Comparison of ENCODE assay signal across 28 cellular contexts in the genomic region with DNA sequence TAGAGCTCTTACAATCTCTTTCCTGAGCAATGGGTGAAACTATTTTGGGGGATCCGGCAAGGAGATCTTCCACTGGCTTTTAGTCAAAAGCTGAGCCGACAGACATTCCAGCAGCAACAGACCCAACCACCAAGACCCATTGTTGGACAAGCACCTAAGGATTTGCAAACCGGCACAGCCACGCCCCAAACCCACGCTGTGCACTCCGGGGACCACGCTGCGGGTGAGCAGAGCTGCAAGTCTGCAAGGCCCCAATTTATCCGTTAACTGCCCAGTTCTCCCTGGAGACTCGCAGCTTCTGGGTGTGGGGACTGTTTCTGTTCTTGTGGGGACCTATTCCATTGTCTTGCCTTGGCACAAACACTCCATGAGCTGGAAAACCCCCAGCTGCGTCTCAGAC. TPM values are rescaled to one million over a fixed set of nuclear protein-coding genes. Genes with fewer than 3 reads are reported as not detected.
"Had no signal": no experiment of that assay in that cellular context is flagged by ENCODE, and none has a peak within 500 bp of the region (broad histone marks: within the 10 kb centered on the region; RNA-seq: fewer than 3 reads in every experiment).

No MANE protein-coding gene starts in this region.

- H3K27me3 ChIP-seq: ascending aorta, body of pancreas had no signal

- H3K4me3 ChIP-seq: ascending aorta, body of pancreas, SK-N-MC had no signal

- H3K36me3 ChIP-seq: ascending aorta had no signal

- H3K4me1 ChIP-seq: ascending aorta, body of pancreas had no signal

- H3K27me3 Mint-ChIP-seq: activated CD4-positive, alpha-beta memory T cell treated with anti-CD3 and anti-CD28 coated beads, Interleukin-2, amount 10 ng/mL, durations not matched to agents 7 days and 5 days; activated naive CD8-positive, alpha-beta T cell treated with anti-CD3 and anti-CD28 coated beads, Interleukin-2, amount 50 U/mL, for 24 hours; activated T-helper 17 cell treated with anti-CD3 and anti-CD28 coated beads, Interleukin-2, amount 50 U/mL, for 72 hours; central memory CD8-positive, alpha-beta T cell; T-cell had no signal

- H3K9me3 Mint-ChIP-seq: activated T-helper 17 cell treated with anti-CD3 and anti-CD28 coated beads, Interleukin-2, amount 50 U/mL, for 72 hours; central memory CD8-positive, alpha-beta T cell had no signal

- H3K9me3 ChIP-seq: ascending aorta, body of pancreas had no signal

- H3K4me1 Mint-ChIP-seq: activated T-helper 17 cell treated with anti-CD3 and anti-CD28 coated beads, Interleukin-2, amount 50 U/mL, for 72 hours; central memory CD8-positive, alpha-beta T cell had no signal

- H3K27ac Mint-ChIP-seq: activated CD4-positive, alpha-beta memory T cell treated with anti-CD3 and anti-CD28 coated beads, Interleukin-2, amount 10 ng/mL, durations not matched to agents 7 days and 5 days; activated naive CD8-positive, alpha-beta T cell treated with anti-CD3 and anti-CD28 coated beads, Interleukin-2, amount 50 U/mL, for 24 hours; activated T-helper 17 cell treated with anti-CD3 and anti-CD28 coated beads, Interleukin-2, amount 50 U/mL, for 72 hours; T-cell had no signal

- H3K27ac ChIP-seq: ascending aorta, body of pancreas, SK-N-MC, VCaP had no signal

- H3K4me3 Mint-ChIP-seq: activated CD4-positive, alpha-beta memory T cell treated with anti-CD3 and anti-CD28 coated beads, Interleukin-2, amount 10 ng/mL, durations not matched to agents 7 days and 5 days; activated naive CD8-positive, alpha-beta T cell treated with anti-CD3 and anti-CD28 coated beads, Interleukin-2, amount 50 U/mL, for 24 hours; activated T-helper 17 cell treated with anti-CD3 and anti-CD28 coated beads, Interleukin-2, amount 50 U/mL, for 72 hours; central memory CD8-positive, alpha-beta T cell; T-cell had no signal

- DNase-seq: activated CD4-positive, alpha-beta memory T cell treated with anti-CD3 and anti-CD28 coated beads, Interleukin-2, amount 10 ng/mL, durations not matched to agents 7 days and 5 days; activated CD4-positive, alpha-beta T cell treated with anti-CD3 and anti-CD28 coated beads, Interleukin-2, amount 50 U/mL, for 1 hour; activated CD4-positive, CD25-positive, alpha-beta regulatory T cell; activated naive CD4-positive, alpha-beta T cell treated with anti-CD3 and anti-CD28 coated beads, Interleukin-2, amount 50 U/mL, for 16 hours; activated naive CD8-positive, alpha-beta T cell treated with anti-CD3 and anti-CD28 coated beads, Interleukin-2, amount 50 U/mL, for 24 hours; activated T-cell treated with anti-CD3 and anti-CD28 coated beads for 4 hours; activated T-cell treated with anti-CD3 and anti-CD28 coated beads, Interleukin-2, amount 50 U/mL, for 48 hours; amniotic stem cell; body of pancreas; Kasumi-1; KBM-7; NCI-H1092; NCI-H1417; NCI-H1930; NCI-H2107; NCI-H345; NCI-H510A; NCI-H526 treated with DMSO at 0.1 percent for 48 hours; NCI-H82; SIG-M5; T-cell; T-helper 2 cell; T1000 had no signal

RNA-seq across cellular contexts. Expression of gene C16orf95, which starts 45.9 kb away (rescaled TPM):
- total RNA-seq: ascending aorta had no signal
